1 cellular context compared by ENCODE assay signal in genomic region chr5:40447438-40447837, GRCh38.
TF ChIP-seq lines count a peak whose summit lies in the region.

No MANE protein-coding gene starts in this region.

TF ChIP-seq in A549, 52 proteins besides CTCF, POLR2A, EP300 and RAD21 (continued from another document):
- TF ChIP-seq REST (IDR thresholded peaks at IDR 0.05) = no peak
- no peak for TF ChIP-seq ZSCAN20 (CRISPR knock-in tag; IDR thresholded peaks at IDR 0.05)
- no peak for TF ChIP-seq GATA3 (IDR thresholded peaks at IDR 0.05; ENCODE audit: borderline replicate concordance)
- TF ChIP-seq HEYL (CRISPR knock-in tag; IDR thresholded peaks at IDR 0.05) = no peak
- no peak for TF ChIP-seq RCOR1 (IDR thresholded peaks at IDR 0.05; ENCODE audit: low read depth, low read length)
- TF ChIP-seq ZNF302 (CRISPR knock-in tag; IDR thresholded peaks at IDR 0.05) = no peak
- TF ChIP-seq NR3C1 (IDR thresholded peaks at IDR 0.05) = no peak
- TF ChIP-seq HMGXB4 (CRISPR knock-in tag; IDR thresholded peaks at IDR 0.05; ENCODE audit: borderline replicate concordance) = no peak
- TF ChIP-seq TFCP2L1 (CRISPR knock-in tag; IDR thresholded peaks at IDR 0.05) = no peak
- no peak for TF ChIP-seq CHD2 (IDR thresholded peaks at IDR 0.05; ENCODE audit: low read length, partially characterized antibody)
- TF ChIP-seq USF2 (IDR thresholded peaks at IDR 0.05) = no peak
- TF ChIP-seq ZFP36 (IDR thresholded peaks at IDR 0.05; ENCODE audit: borderline replicate concordance, partially characterized antibody) = no peak
TF ChIP-seq in A549: peak in this region for 0.
